ENCODE assay signal across 10 cellular contexts in the genomic region with DNA sequence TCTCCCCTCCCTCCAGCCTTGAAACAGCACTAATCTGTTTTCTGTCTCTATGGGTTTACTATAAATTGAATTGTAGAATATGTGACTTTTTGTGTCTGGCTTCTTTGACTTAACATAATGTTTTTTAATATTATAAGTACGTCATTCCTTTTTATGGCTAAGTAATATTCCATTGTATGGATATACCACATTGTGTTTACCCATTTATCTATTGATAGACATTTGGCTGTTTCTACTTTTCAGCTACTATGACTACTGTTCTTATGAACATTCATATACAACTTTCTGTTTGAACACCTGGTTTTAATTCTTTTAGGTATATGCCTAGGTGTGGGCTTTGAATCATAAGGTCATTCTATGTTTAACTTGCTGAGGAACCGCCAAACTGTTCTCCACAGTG.
"Had no signal": no experiment of that assay in that cellular context is flagged by ENCODE, and none has a peak within 500 bp of the region (broad histone marks: within the 10 kb centered on the region; RNA-seq: fewer than 3 reads in every experiment).

No MANE protein-coding gene starts in this region.

- H3K4me2 ChIP-seq: GM23338 had no signal

- H2AFZ ChIP-seq: GM23248, GM23338 had no signal

- ATAC-seq: GM23338, HCT116 had no signal

- H3K9ac ChIP-seq: GM23248 had no signal

- H3K27ac ChIP-seq: GM23248 had no signal

- H3K36me3 ChIP-seq: HAP-1 had no signal

- FAIRE-seq: H54 had no signal

- H3K4me3 ChIP-seq: GM23248, GM23338, HAP-1 had no signal

- H3K4me1 ChIP-seq: HAP-1 had no signal

- DNase-seq: GM23248, GOT3, H7, H9, HCEC 1CT, HFFc6 had no signal
